In genomic region chr20:20225325-20225724, GRCh38 we compare ENCODE assay signal across 17 cellular contexts.
DNase-seq lines count a peak whose midpoint lies in the region; ATAC-seq and TF ChIP-seq lines count a peak whose summit lies in the region.
"Had no signal": no experiment of that assay in that cellular context is flagged by ENCODE, and none has a peak within 500 bp of the region (broad histone marks: within the 10 kb centered on the region; RNA-seq: fewer than 3 reads in every experiment).

No MANE protein-coding gene starts in this region.

- no peak overlapping the region for H3K27ac ChIP-seq in vagina
- H3K27ac ChIP-seq: cardiac muscle cell had no signal

- H3K4me1 ChIP-seq in vagina, result no peaks in the 10 kb centered on the region
- H3K4me1 ChIP-seq: BE2C had no signal

- ATAC-seq in GM19397 (IDR thresholded peaks at IDR 0.05; ENCODE audit: unreplicated experiment), result no peak
- ATAC-seq: activated CD8-positive, alpha-beta memory T cell treated with anti-CD3 and anti-CD28 coated beads, Interleukin-2, amount 10 ng/mL, durations not matched to agents 7 days and 5 days; natural killer cell; stimulated activated effector memory CD8-positive, alpha-beta T cell treated with anti-CD3 and anti-CD28 coated beads, Interleukin-12 subunit alpha, Interleukin-12 subunit beta, amount 100 ng/mL, for 72 hours had no signal

- DNase-seq in NCI-H1417 (lab: John Stamatoyannopoulos, UW) (peak; percentile 72 to 95 (median 80)), NCI-H2171 (lab: John Stamatoyannopoulos, UW) (peak; percentile 33), SHP77 (lab: John Stamatoyannopoulos, UW) (peak; percentile 92 to 96), pons (ENCODE audit: low spot score) (peak; percentile 25), HuH-7.5 (ENCODE audit: low spot score) (no peak), vagina (ENCODE audit: extremely low spot score in 2 of 2) (no peak)
- DNase-seq: activated CD8-positive, alpha-beta memory T cell treated with anti-CD3 and anti-CD28 coated beads, Interleukin-2, amount 10 ng/mL, durations not matched to agents 7 days and 5 days; BE2C; H9; Kasumi-1; natural killer cell; OCI-M1; stimulated activated CD4-positive, alpha-beta T cell treated with anti-CD3 and anti-CD28 coated beads, Interleukin-12 subunit alpha, Interleukin-12 subunit beta, amount 100 ng/mL, for 4 hours; T1000 had no signal

- TF ChIP-seq CTCF in vagina (IDR thresholded peaks at IDR 0.05), result no peak

- no peaks in the 10 kb centered on the region for H3K27me3 ChIP-seq in vagina
- H3K27me3 ChIP-seq: BE2C, cardiac muscle cell had no signal

- H3K9me3 ChIP-seq in vagina, result no peaks in the 10 kb centered on the region
- H3K9me3 ChIP-seq: BE2C had no signal

- intact Hi-C loops in vagina (cut with DNase I), result no loop called here

- no peak for TF ChIP-seq POLR2A in vagina (IDR thresholded peaks at IDR 0.05)

- H3K4me3 ChIP-seq in vagina, result no peak overlapping the region
- H3K4me3 ChIP-seq: cardiac muscle cell had no signal

- no peaks in the 10 kb centered on the region for H3K36me3 ChIP-seq in vagina
- H3K36me3 ChIP-seq: BE2C, cardiac muscle cell had no signal

Comparison
In these comparisons a context has a peak if more than half of its experiments do, and no peak if none do; other contexts are left out.
1. DNase-seq: peak in NCI-H1417 (3 of 3), NCI-H2171 (single experiment), SHP77 (2 of 2) and pons (single experiment); none in HuH-7.5 (single experiment) and vagina (0 of 2).